1 cellular context compared by ENCODE assay signal in the genomic region with DNA sequence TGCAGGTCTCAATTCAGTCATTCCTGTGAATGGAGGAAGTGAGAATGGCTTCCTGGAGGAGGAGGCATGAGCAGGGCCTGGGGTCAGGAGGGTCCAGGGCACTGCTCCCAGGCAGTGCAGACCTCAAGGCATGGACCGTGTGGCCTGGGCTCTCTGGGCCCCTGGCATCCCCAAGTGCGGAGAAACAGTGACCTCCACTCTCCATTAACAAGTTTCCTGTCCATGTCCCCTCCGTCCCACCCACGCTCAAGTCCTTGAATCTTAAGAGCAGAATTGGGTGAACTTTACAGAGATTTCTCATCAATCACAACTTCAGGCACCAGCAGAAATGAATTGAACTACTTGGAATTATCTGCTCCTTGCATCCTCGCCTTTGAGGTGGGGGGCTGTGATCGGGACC.
TF ChIP-seq lines count a peak whose summit lies in the region.

No MANE protein-coding gene starts in this region.

TF ChIP-seq in K562, 482 proteins besides CTCF, POLR2A, EP300 and RAD21 (continued from another document):
- TF ChIP-seq, protein P1, sequence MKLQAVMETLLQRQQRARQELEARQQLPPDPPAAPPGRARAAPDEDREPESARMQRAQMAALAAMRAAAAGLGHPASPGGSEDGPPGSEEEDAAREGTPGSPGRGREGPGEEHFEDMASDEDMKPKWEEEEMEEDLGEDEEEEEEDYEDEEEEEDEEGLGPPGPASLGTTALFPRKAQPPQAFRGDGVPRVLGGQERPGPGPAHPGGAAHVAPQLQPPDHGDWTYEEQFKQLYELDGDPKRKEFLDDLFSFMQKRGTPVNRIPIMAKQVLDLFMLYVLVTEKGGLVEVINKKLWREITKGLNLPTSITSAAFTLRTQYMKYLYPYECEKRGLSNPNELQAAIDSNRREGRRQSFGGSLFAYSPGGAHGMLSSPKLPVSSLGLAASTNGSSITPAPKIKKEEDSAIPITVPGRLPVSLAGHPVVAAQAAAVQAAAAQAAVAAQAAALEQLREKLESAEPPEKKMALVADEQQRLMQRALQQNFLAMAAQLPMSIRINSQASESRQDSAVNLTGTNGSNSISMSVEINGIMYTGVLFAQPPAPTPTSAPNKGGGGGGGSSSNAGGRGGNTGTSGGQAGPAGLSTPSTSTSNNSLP (IDR thresholded peaks at IDR 0.05; ENCODE audit: borderline replicate concordance, low read depth, low read length): no peak
- no peak for TF ChIP-seq NEUROD1 (IDR thresholded peaks at IDR 0.05; ENCODE audit: borderline replicate concordance, low read depth, low read length, partially characterized antibody)
- TF ChIP-seq MECOM (CRISPR knock-in tag; IDR thresholded peaks at IDR 0.05): no peak
- TF ChIP-seq ZFP36 (IDR thresholded peaks at IDR 0.05; ENCODE audit: low read depth, low read length, partially characterized antibody): peak; percentile 61
- TF ChIP-seq E2F3 (CRISPR knock-in tag; IDR thresholded peaks at IDR 0.05): no peak
